Comparison of ENCODE assay signal across 11 cellular contexts in the genomic region with DNA sequence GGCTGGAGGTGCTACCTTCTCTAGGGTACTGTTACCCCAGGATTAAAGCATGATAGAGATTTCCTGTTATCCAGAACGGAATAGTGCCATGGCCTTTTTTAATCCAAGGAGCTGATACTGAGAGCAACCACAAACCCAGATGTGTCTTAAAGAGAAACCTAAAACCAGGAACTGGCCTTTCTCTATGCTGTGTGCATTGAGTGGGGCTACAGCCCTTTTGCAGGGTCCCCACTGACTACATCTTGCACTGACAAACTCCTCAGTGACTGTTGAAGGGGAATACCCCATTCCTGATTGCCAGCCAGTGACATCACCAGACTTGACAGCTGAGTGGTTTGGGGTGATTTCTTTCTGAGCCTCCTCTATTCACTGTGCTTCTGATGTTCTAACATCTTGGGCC.
DNase-seq lines count a peak whose midpoint lies in the region; ATAC-seq and TF ChIP-seq lines count a peak whose summit lies in the region.
"Had no signal": no experiment of that assay in that cellular context is flagged by ENCODE, and none has a peak within 500 bp of the region (broad histone marks: within the 10 kb centered on the region; RNA-seq: fewer than 3 reads in every experiment).

No MANE protein-coding gene starts in this region.

- in situ Hi-C loops in gastrocnemius medialis (cut with MboI; ENCODE audit: low sequenced_read_pairs in 4 of 4): no loop called here

- TF ChIP-seq POLR2A in gastrocnemius medialis (IDR thresholded peaks at IDR 0.05) (no peak), uterus (IDR thresholded peaks at IDR 0.05) (no peak)

- peaks cover 0 to 29% of the 10 kb centered on the region in 2 donors for H3K36me3 ChIP-seq in gastrocnemius medialis
- H3K36me3 ChIP-seq in uterus: no peaks in the 10 kb centered on the region

- ATAC-seq in GM18868 (IDR thresholded peaks at IDR 0.05; ENCODE audit: unreplicated experiment) (peak; percentile 59), HG03432 (IDR thresholded peaks at IDR 0.05; ENCODE audit: unreplicated experiment) (peak; percentile 34), gastrocnemius medialis (no peak), HG02571 (IDR thresholded peaks at IDR 0.05; ENCODE audit: unreplicated experiment) (no peak), GM21737 (IDR thresholded peaks at IDR 0.05; ENCODE audit: unreplicated experiment) (no peak)

- H3K4me3 ChIP-seq in gastrocnemius medialis (no peak overlapping the region), uterus (no peak overlapping the region)

- no peak for DNase-seq in epithelial cell of prostate (ENCODE audit: low read depth, low spot score)
- no peak for DNase-seq in gastrocnemius medialis
- no peak for DNase-seq in KG1 (lab: John Stamatoyannopoulos, UW)
- no peak for DNase-seq in uterus
- DNase-seq: CD4-positive, alpha-beta T cell; central memory CD4-positive, alpha-beta T cell; retina had no signal

- H3K27me3 ChIP-seq in gastrocnemius medialis (no peaks in the 10 kb centered on the region), uterus (no peaks in the 10 kb centered on the region)

- H3K27ac ChIP-seq in epithelial cell of prostate (peak overlapping the region; percentile 54), gastrocnemius medialis (peak overlapping the region; percentile 32 to 48 (median 38)), uterus (no peak overlapping the region)

- H3K9me3 ChIP-seq in gastrocnemius medialis (no peaks in the 10 kb centered on the region), uterus (no peaks in the 10 kb centered on the region)

- intact Hi-C loops in gastrocnemius medialis (cut with DNase I; ENCODE audit: low total_unique reads) (no loop called here), uterus (cut with DNase I; ENCODE audit: low total_unique reads) (no loop called here)

- H3K4me1 ChIP-seq in gastrocnemius medialis: peaks cover 49 to 56% of the 10 kb centered on the region in 2 donors
- no peaks in the 10 kb centered on the region for H3K4me1 ChIP-seq in uterus

- TF ChIP-seq CTCF in gastrocnemius medialis (IDR thresholded peaks at IDR 0.05 in 4 of 5, conservative IDR thresholded peaks at IDR 0.05 in 1 of 5) (no peak), uterus (IDR thresholded peaks at IDR 0.05) (no peak)

Comparison
In these comparisons a context has a peak if more than half of its experiments do, and no peak if none do; other contexts are left out.
1. ATAC-seq: peak in GM18868 (single experiment) and HG03432 (single experiment); none in gastrocnemius medialis (0 of 2), HG02571 (single experiment) and GM21737 (single experiment).
2. H3K27ac ChIP-seq: peak in epithelial cell of prostate (single experiment) and gastrocnemius medialis (4 of 4); none in uterus (0 of 2).